ENCODE assay signal across 1 cellular context in the genomic region with DNA sequence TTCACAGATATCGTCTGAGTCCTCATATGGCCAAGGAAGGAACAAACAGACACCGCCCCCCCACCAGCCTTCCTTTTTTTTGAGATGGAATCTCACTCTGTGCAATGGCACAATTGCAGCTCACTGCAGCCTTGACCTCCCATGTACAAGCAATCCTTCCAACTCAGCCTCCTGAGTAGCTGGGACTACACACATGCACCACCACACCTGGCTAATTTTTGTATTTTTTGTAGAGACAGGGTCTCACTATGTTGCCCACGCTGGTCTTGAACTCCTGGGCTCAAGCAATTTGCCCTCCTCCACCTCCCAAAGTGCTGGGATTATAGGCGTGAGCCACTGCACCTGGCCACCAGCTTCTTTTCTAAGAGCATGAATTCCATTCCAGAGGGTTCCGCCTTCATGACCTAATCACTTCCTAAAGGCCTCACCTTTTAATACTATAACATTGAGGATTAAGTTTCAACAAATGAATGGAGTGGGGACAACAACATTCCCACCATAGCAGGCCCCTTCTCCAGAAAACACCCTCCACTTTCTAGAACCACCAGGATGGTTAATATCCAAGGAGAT.
TF ChIP-seq lines count a peak whose summit lies in the region.

No MANE protein-coding gene starts in this region.

TF ChIP-seq in HepG2, 621 proteins besides CTCF, POLR2A, EP300 and RAD21:
- TF ChIP-seq ASH2L (IDR thresholded peaks at IDR 0.05; ENCODE audit: insufficient read length, low read depth, low read length), result no peak
- 0 out of 2 replicates have a peak, but pooled peaks have one; percentile 38 for TF ChIP-seq ATF7-NPFF (CRISPR knock-in tag; IDR thresholded peaks at IDR 0.05; ENCODE audit: low read depth)
- TF ChIP-seq ZFY (CRISPR knock-in tag; IDR thresholded peaks at IDR 0.05), result 0 out of 2 replicates have a peak, but pooled peaks have one; percentile 30
- TF ChIP-seq, protein P1, sequence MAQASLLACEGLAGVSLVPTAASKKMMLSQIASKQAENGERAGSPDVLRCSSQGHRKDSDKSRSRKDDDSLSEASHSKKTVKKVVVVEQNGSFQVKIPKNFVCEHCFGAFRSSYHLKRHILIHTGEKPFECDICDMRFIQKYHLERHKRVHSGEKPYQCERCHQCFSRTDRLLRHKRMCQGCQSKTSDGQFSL (CRISPR knock-in tag; IDR thresholded peaks at IDR 0.05), result peak; percentile 56; the same call in 1 of the 2 replicates
- 0 out of 2 replicates have a peak, but pooled peaks have one; percentile 7 for TF ChIP-seq SALL1 (CRISPR knock-in tag; IDR thresholded peaks at IDR 0.05)
- TF ChIP-seq SOX5 (CRISPR knock-in tag; IDR thresholded peaks at IDR 0.05; ENCODE audit: borderline replicate concordance), result no peak
- TF ChIP-seq, protein P2, sequence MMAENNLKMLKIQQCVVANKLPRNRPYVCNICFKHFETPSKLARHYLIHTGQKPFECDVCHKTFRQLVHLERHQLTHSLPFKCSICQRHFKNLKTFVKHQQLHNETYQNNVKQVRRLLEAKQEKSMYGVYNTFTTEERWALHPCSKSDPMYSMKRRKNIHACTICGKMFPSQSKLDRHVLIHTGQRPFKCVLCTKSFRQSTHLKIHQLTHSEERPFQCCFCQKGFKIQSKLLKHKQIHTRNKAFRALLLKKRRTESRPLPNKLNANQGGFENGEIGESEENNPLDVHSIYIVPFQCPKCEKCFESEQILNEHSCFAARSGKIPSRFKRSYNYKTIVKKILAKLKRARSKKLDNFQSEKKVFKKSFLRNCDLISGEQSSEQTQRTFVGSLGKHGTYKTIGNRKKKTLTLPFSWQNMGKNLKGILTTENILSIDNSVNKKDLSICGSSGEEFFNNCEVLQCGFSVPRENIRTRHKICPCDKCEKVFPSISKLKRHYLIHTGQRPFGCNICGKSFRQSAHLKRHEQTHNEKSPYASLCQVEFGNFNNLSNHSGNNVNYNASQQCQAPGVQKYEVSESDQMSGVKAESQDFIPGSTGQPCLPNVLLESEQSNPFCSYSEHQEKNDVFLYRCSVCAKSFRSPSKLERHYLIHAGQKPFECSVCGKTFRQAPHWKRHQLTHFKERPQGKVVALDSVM (CRISPR knock-in tag; IDR thresholded peaks at IDR 0.05), result peak; percentile 86
